8 cellular contexts compared by ENCODE assay signal in the genomic region with DNA sequence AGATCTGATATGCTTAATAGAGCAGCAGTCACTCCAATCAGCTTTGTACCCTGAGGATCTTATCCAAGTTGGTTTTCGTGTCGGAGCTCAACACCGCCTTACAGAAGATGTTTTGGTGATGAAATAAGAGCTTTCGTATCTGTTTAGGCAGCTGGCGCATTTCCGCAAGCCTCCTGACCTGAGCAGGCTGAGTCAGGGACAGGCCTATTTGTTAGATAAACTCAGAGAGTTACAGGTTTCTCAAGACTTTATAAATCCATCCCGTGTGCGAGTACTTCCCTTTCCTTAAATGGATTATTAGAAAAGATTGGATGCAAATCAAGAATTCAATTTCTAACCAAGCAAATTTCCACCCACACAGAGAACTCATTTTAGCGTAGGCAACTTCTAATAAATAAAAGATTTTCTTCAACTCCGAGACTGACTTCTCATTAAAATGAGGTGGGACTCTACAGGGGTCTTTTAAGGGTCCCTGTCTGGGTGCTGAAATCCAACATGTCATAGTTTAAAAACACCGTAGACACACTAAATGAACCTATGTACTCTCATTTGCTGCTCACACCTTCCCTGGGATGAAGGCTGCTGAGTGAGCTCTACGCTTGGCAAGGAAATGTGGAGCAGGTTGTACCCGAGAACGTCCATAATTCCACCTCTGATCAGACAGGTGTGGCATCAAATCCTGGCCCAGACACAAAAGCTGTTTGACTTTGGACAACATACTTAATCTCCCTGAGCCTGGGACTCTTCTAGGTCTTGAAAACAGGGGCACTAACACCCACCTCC.
DNase-seq lines count a peak whose midpoint lies in the region; ATAC-seq, FAIRE-seq and TF ChIP-seq lines count a peak whose summit lies in the region.
"Had no signal": no experiment of that assay in that cellular context is flagged by ENCODE, and none has a peak within 500 bp of the region (broad histone marks: within the 10 kb centered on the region; RNA-seq: fewer than 3 reads in every experiment).

No MANE protein-coding gene starts in this region.

- peaks cover 2% of the 10 kb centered on the region for H3K4me1 ChIP-seq in endothelial cell of umbilical vein (ENCODE audit: control insufficient read depth, extremely low read depth, insufficient read depth, low read length)
- no peaks in the 10 kb centered on the region for H3K4me1 ChIP-seq in mucosa of descending colon (ENCODE audit: low read depth)

- no peak overlapping the region for H3K27ac Mint-ChIP-seq in immature natural killer cell

- H3K36me3 ChIP-seq in endothelial cell of umbilical vein (ENCODE audit: control insufficient read depth in 2 of 2, extremely low read depth in 1 of 2, insufficient read depth in 2 of 2, low read length in 2 of 2) (no peaks in the 10 kb centered on the region), mucosa of descending colon (ENCODE audit: low read depth) (no peaks in the 10 kb centered on the region), WERI-Rb-1 (no peaks in the 10 kb centered on the region)

- no TSS peak for BruUV-seq in endothelial cell of umbilical vein (replicated peaks; lab: Mats Ljungman, UMichigan)

- no peaks in the 10 kb centered on the region for H3K36me3 Mint-ChIP-seq in immature natural killer cell

- H3K9me3 Mint-ChIP-seq in immature natural killer cell = no peaks in the 10 kb centered on the region

- H3K4me3 ChIP-seq in endothelial cell of umbilical vein (replicated peaks in 1 of 3; ENCODE audit: insufficient read depth in 1 of 3, low read depth in 1 of 3, low read length in 3 of 3) (no peak overlapping the region), mucosa of descending colon (no peak overlapping the region), WERI-Rb-1 (ENCODE audit: low read depth, low read length) (no peak overlapping the region)

- no peaks in the 10 kb centered on the region for H3K9me1 ChIP-seq in endothelial cell of umbilical vein (replicated peaks; ENCODE audit: control insufficient read depth, extremely low read depth, insufficient read depth, low read length)

- no peaks in the 10 kb centered on the region for H3K79me2 ChIP-seq in endothelial cell of umbilical vein (ENCODE audit: control insufficient read depth, insufficient read depth, low read length)

- no peak overlapping the region for H2AFZ ChIP-seq in endothelial cell of umbilical vein (ENCODE audit: low read depth, low read length)

- dilution Hi-C loops in endothelial cell of umbilical vein (cut with MboI; ENCODE audit: extremely low pct_ligation_motif_present, low sequenced_read_pairs) = no loop called here

- no peak overlapping the region for H3K9ac ChIP-seq in endothelial cell of umbilical vein (replicated peaks; ENCODE audit: extremely low read depth, insufficient read depth, low read length)

- H3K9me3 ChIP-seq in endothelial cell of umbilical vein (replicated peaks; ENCODE audit: control insufficient read depth, insufficient read depth, low read length) = no peaks in the 10 kb centered on the region
- no peaks in the 10 kb centered on the region for H3K9me3 ChIP-seq in mucosa of descending colon
- H3K9me3 ChIP-seq in WERI-Rb-1 (ENCODE audit: severe bottlenecking) = no peaks in the 10 kb centered on the region

- peak; percentile 75 for ATAC-seq in mucosa of descending colon

- H3K4me2 ChIP-seq in endothelial cell of umbilical vein (ENCODE audit: insufficient read depth, low read length) = no peak overlapping the region

- intact Hi-C loops in endothelial cell of umbilical vein (cut with micrococcal nuclease) (no loop called here), mucosa of descending colon (cut with DNase I, micrococcal nuclease) (no loop called here)

- POLR2A ChIA-PET in endothelial cell of umbilical vein (lab: Charles Lee) = no interaction called here

- FAIRE-seq in endothelial cell of umbilical vein (lab: Jason Lieb, UNC) = no peak

- CTCF ChIA-PET in endothelial cell of umbilical vein (lab: Charles Lee) = no interaction called here

- DNase-seq in MV-4-11 (lab: John Stamatoyannopoulos, UW) = peak; percentile 38
- peak; percentile 6 for DNase-seq in endothelial cell of umbilical vein (ENCODE audit: low read depth, low spot score)
- peak in 1 of 3 donors; percentile 49 for DNase-seq in mucosa of descending colon
- DNase-seq in ureter (ENCODE audit: low spot score) = peak; percentile 79
- DNase-seq in immature natural killer cell = no peak
- no peak for DNase-seq in stimulated activated CD4-positive, alpha-beta T cell treated with anti-CD3 and anti-CD28 coated beads, Interleukin-12 subunit alpha, Interleukin-12 subunit beta, amount 100 ng/mL, for 4 hours
- DNase-seq in WERI-Rb-1 = no peak
- DNase-seq: foreskin melanocyte had no signal

- no peak for TF ChIP-seq POLR2A in endothelial cell of umbilical vein (IDR thresholded peaks at IDR 0.05; ENCODE audit: low read depth, low read length)

- no peak overlapping the region for H3K4me3 Mint-ChIP-seq in immature natural killer cell

- H3K27me3 Mint-ChIP-seq in immature natural killer cell (ENCODE audit: low read depth in 3 of 3) = peaks cover 0 to 15% (median 6%) of the 10 kb centered on the region in 3 donors

- no peaks in the 10 kb centered on the region for H3K4me1 Mint-ChIP-seq in immature natural killer cell

- H3K27ac ChIP-seq in endothelial cell of umbilical vein (ENCODE audit: insufficient read depth, low read depth, low read length) = no peak overlapping the region
- H3K27ac ChIP-seq in WERI-Rb-1 = no peak overlapping the region

- peaks cover 2 to 5% of the 10 kb centered on the region in 2 experiments for H3K27me3 ChIP-seq in endothelial cell of umbilical vein (ENCODE audit: control insufficient read depth in 2 of 2, insufficient read depth in 2 of 2, low read length in 2 of 2)
- no peaks in the 10 kb centered on the region for H3K27me3 ChIP-seq in WERI-Rb-1 (ENCODE audit: insufficient read depth, low read depth, severe bottlenecking)

- TF ChIP-seq CTCF in endothelial cell of umbilical vein (IDR thresholded peaks at IDR 0.05; ENCODE audit: extremely low read depth in 1 of 2, insufficient read depth in 1 of 2, low read depth in 1 of 2, low read length in 2 of 2) (no peak), mucosa of descending colon (IDR thresholded peaks at IDR 0.05) (no peak), WERI-Rb-1 (IDR thresholded peaks at IDR 0.05; ENCODE audit: low read depth, low read length) (no peak)

- no peaks in the 10 kb centered on the region for H4K20me1 ChIP-seq in endothelial cell of umbilical vein (replicated peaks; ENCODE audit: control insufficient read depth, extremely low read depth, insufficient read depth, low read length)

TF ChIP-seq in endothelial cell of umbilical vein, 7 proteins besides CTCF, POLR2A, EP300 and RAD21:
- TF ChIP-seq FOS (IDR thresholded peaks at IDR 0.05; ENCODE audit: borderline replicate concordance, insufficient read depth, low read length) = peak; percentile 5
- no peak for TF ChIP-seq GATA2 (IDR thresholded peaks at IDR 0.05; ENCODE audit: insufficient read depth, insufficient read length, low read depth, low read length)
TF ChIP-seq in endothelial cell of umbilical vein: peak in this region for 1.

Comparison
In these comparisons a context has a peak if more than half of its experiments do, and no peak if none do; other contexts are left out.
1. DNase-seq: peak in MV-4-11 (single experiment), endothelial cell of umbilical vein (single experiment) and ureter (single experiment); none in immature natural killer cell (0 of 3), stimulated activated CD4-positive, alpha-beta T cell treated with anti-CD3 and anti-CD28 coated beads, Interleukin-12 subunit alpha, Interleukin-12 subunit beta, amount 100 ng/mL, for 4 hours (single experiment) and WERI-Rb-1 (single experiment).